ENCODE assay signal across 15 cellular contexts in genomic region chr5:122149691-122150090, GRCh38. TPM values are rescaled to one million over a fixed set of nuclear protein-coding genes. Genes with fewer than 3 reads are reported as not detected.
DNase-seq lines count a peak whose midpoint lies in the region; ATAC-seq and TF ChIP-seq lines count a peak whose summit lies in the region.
"Had no signal": no experiment of that assay in that cellular context is flagged by ENCODE, and none has a peak within 500 bp of the region (broad histone marks: within the 10 kb centered on the region; RNA-seq: fewer than 3 reads in every experiment).

No MANE protein-coding gene starts in this region.

- H3K9ac ChIP-seq in adipocyte (ENCODE audit: low read length): peak overlapping the region; percentile 62

- H3K4me1 ChIP-seq in adipocyte (ENCODE audit: control insufficient read depth, insufficient read depth, low read length) (peaks cover 60% of the 10 kb centered on the region), foreskin keratinocyte (no peaks in the 10 kb centered on the region), sigmoid colon (peaks cover 0 to 78% (median 63%) of the 10 kb centered on the region in 4 donors)
- H3K4me1 ChIP-seq: BE2C, HAP-1 had no signal

- H3K9me3 ChIP-seq in adipocyte (ENCODE audit: control insufficient read depth, low read length) (no peaks in the 10 kb centered on the region), sigmoid colon (no peaks in the 10 kb centered on the region)
- H3K9me3 ChIP-seq: BE2C, HAP-1, SJSA1 had no signal

- H3K36me3 ChIP-seq in adipocyte (ENCODE audit: control insufficient read depth, insufficient read depth, low read length, severe bottlenecking) (peaks cover 5% of the 10 kb centered on the region), sigmoid colon (no peaks in the 10 kb centered on the region)
- H3K36me3 ChIP-seq: BE2C, HAP-1, SJSA1 had no signal

- H3K4me3 ChIP-seq in adipocyte (ENCODE audit: low read length): peak overlapping the region; percentile 26
- H3K4me3 ChIP-seq in sigmoid colon: no peak overlapping the region
- H3K4me3 ChIP-seq: HAP-1, PC-9, SJSA1 had no signal

- TF ChIP-seq EP300 in sigmoid colon (IDR thresholded peaks at IDR 0.05): no peak

- H3K27ac ChIP-seq in foreskin keratinocyte (peak overlapping the region; percentile 36), sigmoid colon (peak overlapping the region; percentile 39 to 64 (median 54))
- H3K27ac ChIP-seq: PC-9, SJSA1 had no signal

- no peaks in the 10 kb centered on the region for H3K27me3 ChIP-seq in adipocyte (replicated peaks; ENCODE audit: control insufficient read depth, insufficient read depth, low read length)
- H3K27me3 ChIP-seq in foreskin keratinocyte: no peaks in the 10 kb centered on the region
- no peaks in the 10 kb centered on the region for H3K27me3 ChIP-seq in sigmoid colon
- H3K27me3 ChIP-seq: BE2C, SJSA1 had no signal

- ATAC-seq in foreskin keratinocyte (no peak), HG02884 (IDR thresholded peaks at IDR 0.05; ENCODE audit: unreplicated experiment) (no peak)

- TF ChIP-seq CTCF in foreskin keratinocyte (conservative IDR thresholded peaks at IDR 0.05): no peak
- no peak for TF ChIP-seq CTCF in sigmoid colon (IDR thresholded peaks at IDR 0.05)
- no peak for TF ChIP-seq CTCF in GM10266 (IDR thresholded peaks at IDR 0.05; ENCODE audit: control insufficient read depth, insufficient read depth, low read depth, missing control alignments)

- WGBS in sigmoid colon, 2 donors: 75 to 94% methylated on average over 3 of the region's 3 CpGs

- intact Hi-C loops in sigmoid colon (cut with DNase I): loop anchor here (10.0 kb wide), 1 partner anchor 185 kb away; the partner anchor contains the start of gene SRFBP1

- DNase-seq in NCI-H69 (lab: John Stamatoyannopoulos, UW): peak; percentile 16
- no peak for DNase-seq in adipocyte (ENCODE audit: low read depth)
- no peak for DNase-seq in foreskin keratinocyte
- DNase-seq in sigmoid colon: no peak
- DNase-seq in activated effector memory CD4-positive, alpha-beta T cell treated with Interleukin-2 at 50 U/mL for 16 hours: no peak
- DNase-seq in GM10266 (ENCODE audit: extremely low spot score): no peak
- DNase-seq: BE2C; Calu3; CD4-positive, alpha-beta memory T cell; DMS53; NCI-H187; PC-9 had no signal

- TF ChIP-seq POLR2A in sigmoid colon (IDR thresholded peaks at IDR 0.05): no peak

RNA-seq across cellular contexts. Expression of gene ZNF474, which starts 20.3 kb away (rescaled TPM):
- not detected in 2 replicates for total RNA-seq in foreskin keratinocyte
- not detected in 2 replicates for polyA plus RNA-seq in foreskin keratinocyte
- total RNA-seq in sigmoid colon: under 1 TPM in 2 of 4 donors, not detected in 2; 0.27 to 0.28 TPM
- polyA plus RNA-seq in sigmoid colon: under 1 TPM in 1 of 3 donors, not detected in 2; 0.07 TPM
- total RNA-seq: PC-9, SJSA1 had no signal
